ENCODE assay signal across 1 cellular context in the genomic region with DNA sequence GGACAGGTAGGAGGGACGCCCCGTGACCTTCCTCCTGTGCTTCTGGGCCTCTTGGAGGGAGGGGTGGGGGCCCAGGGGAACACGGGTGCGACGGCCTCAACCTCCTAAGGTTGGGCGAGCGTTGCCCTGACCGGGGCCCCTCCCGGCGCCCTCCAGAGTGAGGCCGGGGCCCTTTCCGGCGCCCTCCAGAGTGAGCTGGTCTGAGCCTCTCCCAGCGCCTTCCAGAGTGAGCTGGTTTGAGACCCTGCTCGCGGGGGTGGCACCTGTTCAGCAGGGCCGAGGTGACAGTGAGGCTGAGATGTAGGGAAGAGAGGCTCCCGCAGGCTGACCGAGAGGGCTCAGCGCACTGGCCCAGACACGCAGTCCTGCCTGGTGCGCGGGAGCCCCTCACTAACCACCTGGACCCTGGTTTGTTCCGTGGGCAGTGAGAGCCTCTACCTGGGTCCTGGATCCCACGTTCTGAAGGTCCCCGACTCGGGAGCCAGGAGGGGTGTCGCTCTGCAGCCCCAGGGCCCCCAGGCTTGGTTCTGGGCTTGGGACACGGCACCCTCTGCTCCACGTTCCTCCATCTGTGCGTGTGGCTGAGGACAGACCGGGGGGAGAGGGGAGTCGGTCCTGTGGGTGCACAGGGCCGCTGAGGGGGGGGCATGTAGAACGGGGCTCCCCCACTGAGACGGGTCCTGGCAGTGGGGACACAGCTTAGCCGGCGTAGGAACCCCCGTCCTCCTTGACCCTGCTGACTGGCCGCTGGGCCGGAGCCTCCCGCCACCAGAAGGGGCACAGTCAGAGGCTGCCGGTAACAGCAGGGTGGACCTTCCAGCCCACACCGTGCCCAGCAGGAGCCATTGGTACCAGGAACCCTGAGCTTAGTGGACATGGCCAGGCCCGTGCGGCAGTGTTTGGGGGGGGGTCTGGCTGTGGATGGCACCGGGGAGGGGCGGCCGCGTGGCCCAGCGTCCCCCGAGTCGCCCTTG.
TF ChIP-seq lines count a peak whose summit lies in the region.

No MANE protein-coding gene starts in this region.

TF ChIP-seq in IMR-90, 13 proteins besides CTCF, POLR2A, EP300 and RAD21 (continued from another document):
- TF ChIP-seq CHD1 (IDR thresholded peaks at IDR 0.05; ENCODE audit: low read depth, low read length), result no peak; the same call in 1 of the 2 replicates
